Comparison of ENCODE assay signal across 7 cellular contexts in genomic region chr10:105109164-105109563, GRCh38.
"Had no signal": no experiment of that assay in that cellular context is flagged by ENCODE, and none has a peak within 500 bp of the region (broad histone marks: within the 10 kb centered on the region; RNA-seq: fewer than 3 reads in every experiment).

No MANE protein-coding gene starts in this region.

- H3K4me3 ChIP-seq: GM12878 had no signal

- DNase-seq: GDM1, GF-D8 had no signal

- FAIRE-seq: GM12878, GM12891, GM12892, GM18507, GM19239 had no signal

- ATAC-seq: GM12878 had no signal
